ENCODE assay signal across 35 cellular contexts in genomic region chr7:152430857-152431256, GRCh38. TPM values are rescaled to one million over a fixed set of nuclear protein-coding genes. Genes with fewer than 3 reads are reported as not detected.
DNase-seq lines count a peak whose midpoint lies in the region; ATAC-seq, FAIRE-seq and TF ChIP-seq lines count a peak whose summit lies in the region.
"Had no signal": no experiment of that assay in that cellular context is flagged by ENCODE, and none has a peak within 500 bp of the region (broad histone marks: within the 10 kb centered on the region; RNA-seq: fewer than 3 reads in every experiment).

No MANE protein-coding gene starts in this region.

- H3K4me3 ChIP-seq in SU-DHL-6 (ENCODE audit: insufficient read depth, low read length, poor library complexity, severe bottlenecking) (no peak overlapping the region), skeletal muscle tissue (ENCODE audit: low read length in 3 of 3) (no peak overlapping the region)
- H3K4me3 ChIP-seq: A549, adrenal gland, neural progenitor cell, right atrium auricular region, testis had no signal

- H3K9me2 ChIP-seq in SU-DHL-6 (replicated peaks; ENCODE audit: insufficient read depth, low read length) = no peaks in the 10 kb centered on the region

- H3K36me3 Mint-ChIP-seq in activated naive CD8-positive, alpha-beta T cell = no peaks in the 10 kb centered on the region
- peaks cover 8% of the 10 kb centered on the region for H3K36me3 Mint-ChIP-seq in activated naive CD8-positive, alpha-beta T cell treated with anti-CD3 and anti-CD28 coated beads for 36 hours

- H3K9me3 ChIP-seq in SU-DHL-6 (ENCODE audit: insufficient read depth, low read length) (no peaks in the 10 kb centered on the region), skeletal muscle tissue (ENCODE audit: control insufficient read depth in 3 of 3, low read length in 3 of 3) (no peaks in the 10 kb centered on the region)
- H3K9me3 ChIP-seq: A549, adrenal gland, right atrium auricular region, testis had no signal

- H3F3A ChIP-seq in SU-DHL-6 (ENCODE audit: insufficient read depth) = peaks cover 28% of the 10 kb centered on the region

- no peak overlapping the region for H3K27ac Mint-ChIP-seq in activated naive CD8-positive, alpha-beta T cell
- no peak overlapping the region for H3K27ac Mint-ChIP-seq in activated naive CD8-positive, alpha-beta T cell treated with anti-CD3 and anti-CD28 coated beads for 36 hours
- H3K27ac Mint-ChIP-seq: CD8-positive, alpha-beta T cell; neural progenitor cell; T-helper 2 cell treated with Interferon-gamma antibody and Interleukin-4, amounts not matched to agents 5 μg/mL and 100 μg/mL, for 36 hours had no signal

- peaks cover 20 to 32% (median 25%) of the 10 kb centered on the region in 3 donors for H3K4me1 ChIP-seq in skeletal muscle tissue (ENCODE audit: control insufficient read depth in 3 of 3, insufficient read depth in 3 of 3, low read length in 3 of 3)
- H3K4me1 ChIP-seq: parathyroid adenoma had no signal

- no peak for TF ChIP-seq CTCF in SU-DHL-6 (IDR thresholded peaks at IDR 0.05; ENCODE audit: insufficient read depth, low read length, poor library complexity, severe bottlenecking)

- no peak for DNase-seq in activated naive CD8-positive, alpha-beta T cell treated with anti-CD3 and anti-CD28 coated beads for 36 hours
- no peak for DNase-seq in frontal cortex (ENCODE audit: low spot score in 2 of 2)
- DNase-seq in germinal center (ENCODE audit: low spot score) = no peak
- no peak for DNase-seq in SKM-1 treated with dmso at 0.1 percent for 144 hours (lab: John Stamatoyannopoulos, UW; ENCODE audit: unreplicated experiment)
- DNase-seq: activated CD4-positive, alpha-beta T cell treated with anti-CD3 and anti-CD28 coated beads for 4 hours; activated T-cell treated with anti-CD3 and anti-CD28 coated beads, Interleukin-2, amount 50 U/mL, for 4 hours; adrenal gland; CD8-positive, alpha-beta T cell; EL; hypothalamus; Kasumi-1; left cardiac atrium; MV-4-11; NCI-H1436; NCI-H2081; NCI-H2227 treated with DMSO at 0.1 percent for 48 hours; NCI-H526 treated with DMSO at 0.1 percent for 48 hours; NK-92 treated with Interleukin-12 subunit alpha and Interleukin-12 subunit beta, amount 100 ng/mL, for 24 hours; SHP77 treated with DMSO at 0.1 percent for 48 hours; stimulated activated CD4-positive, alpha-beta T cell treated with anti-CD3 and anti-CD28 coated beads, Interleukin-1b, Interleukin-23, amount 100 ng/mL, for 48 hours; stimulated activated naive CD8-positive, alpha-beta T cell treated with anti-CD3 and anti-CD28 coated beads, Interleukin-15, Interleukin-2, amounts not matched to agents 100 U/mL and 50 U/mL, for 24 hours; testis had no signal

- peaks cover 66% of the 10 kb centered on the region for H3K4me1 Mint-ChIP-seq in activated naive CD8-positive, alpha-beta T cell (ENCODE audit: low read depth)
- H3K4me1 Mint-ChIP-seq in activated naive CD8-positive, alpha-beta T cell treated with anti-CD3 and anti-CD28 coated beads for 36 hours = peaks cover 55% of the 10 kb centered on the region

- no peak overlapping the region for H3K9ac ChIP-seq in SU-DHL-6 (ENCODE audit: low read length)
- H3K9ac ChIP-seq in skeletal muscle tissue (ENCODE audit: low read depth in 1 of 3, low read length in 3 of 3) = no peak overlapping the region
- H3K9ac ChIP-seq: neural progenitor cell, parathyroid adenoma had no signal

- ATAC-seq in esophagus mucosa = no peak
- ATAC-seq: A549; activated T-cell treated with anti-CD3 and anti-CD28 coated beads, Interleukin-2, amount 50 U/mL, for 4 hours; CD8-positive, alpha-beta T cell; left cardiac atrium; Panc1; stimulated activated naive CD8-positive, alpha-beta T cell treated with anti-CD3 and anti-CD28 coated beads, Interleukin-15, Interleukin-2, amounts not matched to agents 100 U/mL and 50 U/mL, for 24 hours had no signal

- peak overlapping the region; percentile 25 for H3K4me3 Mint-ChIP-seq in activated naive CD8-positive, alpha-beta T cell
- no peak overlapping the region for H3K4me3 Mint-ChIP-seq in activated naive CD8-positive, alpha-beta T cell treated with anti-CD3 and anti-CD28 coated beads for 36 hours
- H3K4me3 Mint-ChIP-seq: activated T-cell treated with anti-CD3 and anti-CD28 coated beads, Interleukin-2, amount 50 U/mL, for 4 hours; CD8-positive, alpha-beta T cell; neural progenitor cell; T-helper 2 cell treated with Interferon-gamma antibody and Interleukin-4, amounts not matched to agents 5 μg/mL and 100 μg/mL, for 36 hours had no signal

- peak overlapping the region; percentile 29 for H3K4me2 ChIP-seq in SU-DHL-6 (ENCODE audit: low read depth, low read length, poor library complexity, severe bottlenecking)
- H3K4me2 ChIP-seq: A549, neural progenitor cell had no signal

- no peak overlapping the region for H2AFZ ChIP-seq in SU-DHL-6 (ENCODE audit: low read depth, low read length, severe bottlenecking)
- H2AFZ ChIP-seq: neural progenitor cell, parathyroid adenoma had no signal

- H3K27ac ChIP-seq in SU-DHL-6 (ENCODE audit: low read depth, low read length) (no peak overlapping the region), skeletal muscle tissue (ENCODE audit: low read depth, low read length) (peak overlapping the region; percentile 30)
- H3K27ac ChIP-seq: A549, adrenal gland, neural progenitor cell, parathyroid adenoma, right atrium auricular region, testis had no signal

- peaks cover 24% of the 10 kb centered on the region; the same call in 1 of the 2 replicates for H4K20me1 ChIP-seq in SU-DHL-6 (ENCODE audit: low read depth, low read length)

- no peaks in the 10 kb centered on the region for H3K9me3 Mint-ChIP-seq in activated naive CD8-positive, alpha-beta T cell (ENCODE audit: low read depth)
- H3K9me3 Mint-ChIP-seq in activated naive CD8-positive, alpha-beta T cell treated with anti-CD3 and anti-CD28 coated beads for 36 hours = no peaks in the 10 kb centered on the region
- H3K9me3 Mint-ChIP-seq: activated T-cell treated with anti-CD3 and anti-CD28 coated beads, Interleukin-2, amount 50 U/mL, for 4 hours; CD8-positive, alpha-beta T cell; neural progenitor cell; T-helper 2 cell treated with Interferon-gamma antibody and Interleukin-4, amounts not matched to agents 5 μg/mL and 100 μg/mL, for 36 hours had no signal

- no peaks in the 10 kb centered on the region for H3K27me3 ChIP-seq in SU-DHL-6 (ENCODE audit: low read length)
- H3K27me3 ChIP-seq in skeletal muscle tissue (ENCODE audit: control insufficient read depth in 3 of 3, insufficient read depth in 3 of 3, low read length in 3 of 3) = no peaks in the 10 kb centered on the region
- H3K27me3 ChIP-seq: adrenal gland, neural progenitor cell, right atrium auricular region, testis had no signal

- peaks cover 93% of the 10 kb centered on the region for H3K79me2 ChIP-seq in SU-DHL-6 (ENCODE audit: insufficient read depth, low read length)

- no peaks in the 10 kb centered on the region for H3K27me3 Mint-ChIP-seq in activated naive CD8-positive, alpha-beta T cell
- H3K27me3 Mint-ChIP-seq in activated naive CD8-positive, alpha-beta T cell treated with anti-CD3 and anti-CD28 coated beads for 36 hours = no peaks in the 10 kb centered on the region

- H3K36me3 ChIP-seq in SU-DHL-6 (ENCODE audit: low read length) (no peaks in the 10 kb centered on the region), skeletal muscle tissue (ENCODE audit: control insufficient read depth in 3 of 3, insufficient read depth in 3 of 3, low read length in 3 of 3) (no peaks in the 10 kb centered on the region)
- H3K36me3 ChIP-seq: adrenal gland, neural progenitor cell, right atrium auricular region had no signal

- peak; percentile 37 for FAIRE-seq in frontal cortex (lab: Jason Lieb, UNC)
- FAIRE-seq: A549, endothelial cell of umbilical vein, GM19239, urothelium cell line had no signal

RNA-seq across cellular contexts. Expression of gene KMT2C, which starts 4.9 kb away (rescaled TPM):
- total RNA-seq in activated naive CD8-positive, alpha-beta T cell treated with anti-CD3 and anti-CD28 coated beads for 36 hours = 10 to 100 TPM; 34.2 to 38.2 TPM
- total RNA-seq in frontal cortex (55.0 TPM), skeletal muscle tissue (61.6 TPM), esophagus mucosa (48.2 TPM)
